ENCODE assay signal across 9 cellular contexts in genomic region chr13:46354143-46355087, GRCh38. TPM values are rescaled to one million over a fixed set of nuclear protein-coding genes. Genes with fewer than 3 reads are reported as not detected.
DNase-seq lines count a peak whose midpoint lies in the region; ATAC-seq and TF ChIP-seq lines count a peak whose summit lies in the region.
"Had no signal": no experiment of that assay in that cellular context is flagged by ENCODE, and none has a peak within 500 bp of the region (broad histone marks: within the 10 kb centered on the region; RNA-seq: fewer than 3 reads in every experiment).

No MANE protein-coding gene starts in this region.

- intact Hi-C loops in PC-9 (cut with micrococcal nuclease; ENCODE audit: unreplicated experiment): no loop called here
- intact Hi-C loops in aorta (cut with DNase I): no loop called here
- intact Hi-C loops in left colon (cut with DNase I, micrococcal nuclease): no loop called here

- peak overlapping the region; percentile 96 for H3K27ac ChIP-seq in ACC112 (ENCODE audit: low read depth, low read length)
- no peak overlapping the region for H3K27ac ChIP-seq in PC-9
- no peak overlapping the region for H3K27ac ChIP-seq in aorta (ENCODE audit: low read depth in 1 of 2, low read length in 2 of 2)
- H3K27ac ChIP-seq: cardiac muscle cell had no signal

- H3K79me2 ChIP-seq in ACC112 (ENCODE audit: control insufficient read depth, insufficient read depth, low read length, unreplicated experiment) (no peaks in the 10 kb centered on the region), PC-9 (ENCODE audit: low read depth) (no peaks in the 10 kb centered on the region)

- DNase-seq in PC-9 (peak; percentile 7 to 75), epithelial cell of esophagus (ENCODE audit: low read depth) (peak; percentile 89), aorta (no peak), left colon (no peak), midbrain (lab: John Stamatoyannopoulos, UW) (no peak)
- DNase-seq in activated CD4-positive, CD25-positive, alpha-beta regulatory T cell treated with anti-CD3 and anti-CD28 coated beads, Interleukin-2, amount 50 U/mL, for 72 hours: no peak

- TF ChIP-seq CTCF in PC-9 (conservative IDR thresholded peaks at IDR 0.05) (no peak), epithelial cell of esophagus (IDR thresholded peaks at IDR 0.05; ENCODE audit: insufficient read depth, low read depth, low read length, missing control alignments) (no peak)

- H2AFZ ChIP-seq in ACC112 (ENCODE audit: low read length, unreplicated experiment): peak overlapping the region; percentile 37
- H2AFZ ChIP-seq in PC-9: no peak overlapping the region

- no peaks in the 10 kb centered on the region for H3K9me2 ChIP-seq in PC-9 (ENCODE audit: insufficient read depth)

- H3K9me3 ChIP-seq in PC-9 (ENCODE audit: insufficient read depth, low read depth) (no peaks in the 10 kb centered on the region; the same call in 1 of the 2 replicates), aorta (ENCODE audit: control insufficient read depth, low read length) (peaks cover 2% of the 10 kb centered on the region)

- H3K36me3 ChIP-seq in ACC112 (ENCODE audit: insufficient read depth, low read length) (peaks cover 7% of the 10 kb centered on the region), PC-9 (ENCODE audit: low read depth) (no peaks in the 10 kb centered on the region), aorta (ENCODE audit: control insufficient read depth in 1 of 2, insufficient read depth in 2 of 2, low read length in 1 of 2) (no peaks in the 10 kb centered on the region)
- H3K36me3 ChIP-seq: cardiac muscle cell had no signal

- no peaks in the 10 kb centered on the region for H3F3A ChIP-seq in PC-9 (ENCODE audit: insufficient read depth, low read depth)

- no TSS peak for BruUV-seq in PC-9 (replicated peaks; lab: Mats Ljungman, UMichigan)

- H3K4me3 ChIP-seq in ACC112 (ENCODE audit: low read depth, low read length): peak overlapping the region; percentile 59
- H3K4me3 ChIP-seq in PC-9: no peak overlapping the region
- H3K4me3 ChIP-seq in epithelial cell of esophagus (ENCODE audit: low read length): no peak overlapping the region
- no peak overlapping the region for H3K4me3 ChIP-seq in aorta (ENCODE audit: low read length in 2 of 2)
- H3K4me3 ChIP-seq: cardiac muscle cell had no signal

- peaks cover 13% of the 10 kb centered on the region for H3K4me1 ChIP-seq in ACC112 (ENCODE audit: control insufficient read depth, insufficient read depth, low read length, unreplicated experiment)
- no peaks in the 10 kb centered on the region; the same call in 1 of the 2 replicates for H3K4me1 ChIP-seq in PC-9 (replicated peaks; ENCODE audit: insufficient read depth)
- H3K4me1 ChIP-seq in aorta (ENCODE audit: control insufficient read depth in 1 of 2, insufficient read depth in 2 of 2, low read length in 2 of 2): no peaks in the 10 kb centered on the region

- peak overlapping the region; percentile 39 for H3K4me2 ChIP-seq in PC-9

- 72 to 84% methylated on average over 9 of the region's 9 CpGs for WGBS in aorta, 2 donors

- POLR2A ChIA-PET in PC-9 (lab: Charles Lee; ENCODE audit: unreplicated experiment): no interaction called here

- H3K27me3 ChIP-seq in ACC112 (ENCODE audit: insufficient read depth, low read length): no peaks in the 10 kb centered on the region
- H3K27me3 ChIP-seq in PC-9 (ENCODE audit: insufficient read depth, low read depth): no peaks in the 10 kb centered on the region
- H3K27me3 ChIP-seq in aorta (ENCODE audit: control insufficient read depth in 1 of 2, insufficient read depth in 2 of 2, low read length in 1 of 2): no peaks in the 10 kb centered on the region
- H3K27me3 ChIP-seq: cardiac muscle cell had no signal

- peak; percentile 57 for ATAC-seq in GM21381 (IDR thresholded peaks at IDR 0.05; ENCODE audit: unreplicated experiment)
- no peak for ATAC-seq in aorta (ENCODE audit: low FRiP score)
- ATAC-seq in left colon: no peak

- CTCF ChIA-PET in PC-9 (lab: Charles Lee): no interaction called here

- no peaks in the 10 kb centered on the region for H4K20me1 ChIP-seq in PC-9 (ENCODE audit: insufficient read depth)

RNA-seq across cellular contexts. Expression of gene RUBCNL, which starts 32.6 kb away (rescaled TPM):
- total RNA-seq in PC-9 (2021) (0.37 TPM in 1 of 2 replicates, not detected in the other), aorta (10 to 100 TPM in 1 of 2 donors, 1 to 10 TPM in 1; 4.2 to 12.8 TPM), left colon (10 to 100 TPM; 14.9 to 28.4 TPM)
- 1 to 10 TPM; 1.3 to 3.5 TPM for polyA plus RNA-seq in aorta

Comparison
In these comparisons a context has a peak if more than half of its experiments do, and no peak if none do; other contexts are left out.
1. DNase-seq: peak in PC-9 (2 of 2) and epithelial cell of esophagus (single experiment); none in aorta (0 of 2), activated CD4-positive, CD25-positive, alpha-beta regulatory T cell treated with anti-CD3 and anti-CD28 coated beads, Interleukin-2, amount 50 U/mL, for 72 hours (single experiment), left colon (0 of 2) and midbrain (single experiment).